In the genomic region with DNA sequence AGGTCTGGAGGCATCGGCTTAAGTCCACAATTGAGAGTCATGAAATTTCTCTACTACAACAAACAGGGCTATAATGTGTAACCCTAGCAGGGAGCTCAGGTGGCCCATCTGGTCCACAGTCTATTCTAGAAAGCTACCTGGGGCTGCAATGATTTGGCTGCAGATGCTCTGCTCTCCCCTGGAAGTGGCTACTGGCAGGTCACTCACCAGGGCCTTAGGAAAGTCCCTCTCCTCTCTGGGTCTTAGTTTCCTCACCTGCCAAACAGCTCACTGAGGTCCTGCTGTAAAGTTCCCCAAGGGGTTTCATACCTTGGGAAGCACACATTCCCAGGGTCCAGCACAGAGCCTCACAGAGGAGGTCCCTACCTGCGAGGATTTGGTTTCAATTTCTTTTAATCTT, we compare ENCODE assay signal across 23 cellular contexts. TPM values are rescaled to one million over a fixed set of nuclear protein-coding genes. Genes with fewer than 3 reads are reported as not detected.
A peak's percentile ranks its signal among the peaks of the same experiment; 100 is the strongest.
DNase-seq lines count a peak whose midpoint lies in the region; ATAC-seq and TF ChIP-seq lines count a peak whose summit lies in the region.
"Had no signal": no experiment of that assay in that cellular context is flagged by ENCODE, and none has a peak within 500 bp of the region (broad histone marks: within the 10 kb centered on the region; RNA-seq: fewer than 3 reads in every experiment).

No MANE protein-coding gene starts in this region.

- peaks cover 3% of the 10 kb centered on the region for H3K36me3 Mint-ChIP-seq in activated CD8-positive, alpha-beta memory T cell treated with anti-CD3 and anti-CD28 coated beads, Interleukin-2, amount 10 ng/mL, durations not matched to agents 7 days and 5 days
- H3K36me3 Mint-ChIP-seq in type B pancreatic cell (peaks cover 14% of the 10 kb centered on the region), endothelial cell (ENCODE audit: low read depth, unreplicated experiment) (peaks cover 15% of the 10 kb centered on the region)

- H3K4ac ChIP-seq in mesenchymal stem cell (ENCODE audit: low read depth in 1 of 2, low read length in 2 of 2): no peak overlapping the region

- H3K4me3 ChIP-seq in mesenchymal stem cell (ENCODE audit: insufficient read depth in 1 of 2, low read depth in 1 of 2, low read length in 2 of 2): peak overlapping the region in 1 of 2 experiments; percentile 88

- no peak overlapping the region for H2BK120ac ChIP-seq in mesenchymal stem cell (ENCODE audit: low read depth, low read length)

- H2BK12ac ChIP-seq in mesenchymal stem cell (ENCODE audit: low read length in 2 of 2): no peak overlapping the region

- H3K36me3 ChIP-seq in mesenchymal stem cell (ENCODE audit: control insufficient read depth in 1 of 2, insufficient read depth in 2 of 2, low read depth in 1 of 2, low read length in 2 of 2): peaks cover 10 to 37% of the 10 kb centered on the region in 2 experiments
- H3K36me3 ChIP-seq: transverse colon had no signal

- no peak overlapping the region for H3K18ac ChIP-seq in mesenchymal stem cell (ENCODE audit: low read depth in 1 of 2, low read length in 2 of 2)

- H2AFZ ChIP-seq in mesenchymal stem cell (ENCODE audit: low read depth, low read length): no peak overlapping the region

- H3K9me3 ChIP-seq in mesenchymal stem cell (ENCODE audit: control insufficient read depth, low read length): no peaks in the 10 kb centered on the region
- H3K9me3 ChIP-seq: transverse colon had no signal

- peak overlapping the region in 1 of 2 experiments; percentile 43 for H3K23ac ChIP-seq in mesenchymal stem cell (ENCODE audit: low read length in 2 of 2)

- H3K27ac Mint-ChIP-seq in activated CD8-positive, alpha-beta memory T cell treated with anti-CD3 and anti-CD28 coated beads, Interleukin-2, amount 10 ng/mL, durations not matched to agents 7 days and 5 days: peak overlapping the region; percentile 69
- peak overlapping the region; percentile 79 for H3K27ac Mint-ChIP-seq in type B pancreatic cell
- H3K27ac Mint-ChIP-seq in endothelial cell (ENCODE audit: unreplicated experiment): no peak overlapping the region
- H3K27ac Mint-ChIP-seq: activated B cell treated with CpG ODN at 0.5 μM for 24 hours had no signal

- H3K4me1 ChIP-seq in mesenchymal stem cell (ENCODE audit: control insufficient read depth, insufficient read depth, low read depth, low read length): peaks cover 16% of the 10 kb centered on the region

- no peak overlapping the region for H3K14ac ChIP-seq in mesenchymal stem cell (ENCODE audit: low read length in 2 of 2)

- H3K27me3 ChIP-seq in mesenchymal stem cell (ENCODE audit: control insufficient read depth in 1 of 2, insufficient read depth in 1 of 2, low read length in 2 of 2): peaks cover 20 to 23% of the 10 kb centered on the region in 2 experiments

- CTCF ChIA-PET in activated CD8-positive, alpha-beta memory T cell treated with anti-CD3 and anti-CD28 coated beads, Interleukin-2, amount 10 ng/mL, durations not matched to agents 7 days and 5 days (lab: Charles Lee): interaction anchor here (1.0 to 3.9 kb wide), 5 partner anchors 9 to 1170 kb away, joined by 3 to 19 read pairs (median 5); no protein-coding TSS in a partner anchor

- H3K4me1 Mint-ChIP-seq in activated CD8-positive, alpha-beta memory T cell treated with anti-CD3 and anti-CD28 coated beads, Interleukin-2, amount 10 ng/mL, durations not matched to agents 7 days and 5 days: peaks cover 47% of the 10 kb centered on the region
- peaks cover 23% of the 10 kb centered on the region for H3K4me1 Mint-ChIP-seq in type B pancreatic cell (ENCODE audit: unreplicated experiment)
- H3K4me1 Mint-ChIP-seq in endothelial cell (ENCODE audit: unreplicated experiment): peaks cover 37% of the 10 kb centered on the region

- H3K79me1 ChIP-seq in mesenchymal stem cell (replicated peaks; ENCODE audit: low read length, poor library complexity, severe bottlenecking): no peaks in the 10 kb centered on the region

- no peaks in the 10 kb centered on the region for H3K9me3 Mint-ChIP-seq in activated CD8-positive, alpha-beta memory T cell treated with anti-CD3 and anti-CD28 coated beads, Interleukin-2, amount 10 ng/mL, durations not matched to agents 7 days and 5 days (ENCODE audit: low read depth)
- H3K9me3 Mint-ChIP-seq in type B pancreatic cell: no peaks in the 10 kb centered on the region
- no peaks in the 10 kb centered on the region for H3K9me3 Mint-ChIP-seq in endothelial cell (ENCODE audit: unreplicated experiment)
- H3K9me3 Mint-ChIP-seq: activated B cell treated with CpG ODN at 0.5 μM for 24 hours had no signal

- no peak overlapping the region for H4K8ac ChIP-seq in mesenchymal stem cell (ENCODE audit: low read length)

- no peak for ATAC-seq in activated CD8-positive, alpha-beta memory T cell treated with anti-CD3 and anti-CD28 coated beads, Interleukin-2, amount 10 ng/mL, durations not matched to agents 7 days and 5 days
- ATAC-seq in HG03196 (IDR thresholded peaks at IDR 0.05; ENCODE audit: unreplicated experiment): no peak
- ATAC-seq in GM19351 (IDR thresholded peaks at IDR 0.05; ENCODE audit: unreplicated experiment): no peak

- H3K27me3 Mint-ChIP-seq in activated CD8-positive, alpha-beta memory T cell treated with anti-CD3 and anti-CD28 coated beads, Interleukin-2, amount 10 ng/mL, durations not matched to agents 7 days and 5 days: peaks cover 50% of the 10 kb centered on the region
- H3K27me3 Mint-ChIP-seq in type B pancreatic cell (peaks cover 56% of the 10 kb centered on the region), endothelial cell (ENCODE audit: unreplicated experiment) (peaks cover 21% of the 10 kb centered on the region)

- no peak for DNase-seq in activated CD8-positive, alpha-beta memory T cell treated with anti-CD3 and anti-CD28 coated beads, Interleukin-2, amount 10 ng/mL, durations not matched to agents 7 days and 5 days
- DNase-seq in activated CD8-positive, alpha-beta memory T cell treated with anti-CD3 and anti-CD28 coated beads, Interleukin-2, amount 50 U/mL, for 48 hours: no peak
- peak; percentile 7 for DNase-seq in mesenchymal stem cell
- DNase-seq in type B pancreatic cell (ENCODE audit: extremely low spot score, unreplicated experiment): no peak
- DNase-seq in endothelial cell (ENCODE audit: low spot score): no peak
- DNase-seq: activated B cell treated with CpG ODN at 0.5 μM for 24 hours; activated effector memory CD4-positive, alpha-beta T cell treated with anti-CD3 and anti-CD28 coated beads, Interleukin-2, amount 50 U/mL, for 16 hours; anterior cingulate cortex; GF-D8; midbrain; NCI-H2171; NCI-H774; small intestine; T-helper 1 cell; transverse colon had no signal

- H3K4me3 Mint-ChIP-seq in activated CD8-positive, alpha-beta memory T cell treated with anti-CD3 and anti-CD28 coated beads, Interleukin-2, amount 10 ng/mL, durations not matched to agents 7 days and 5 days: peak overlapping the region; percentile 55
- peak overlapping the region; percentile 90 for H3K4me3 Mint-ChIP-seq in type B pancreatic cell
- H3K4me3 Mint-ChIP-seq in endothelial cell (ENCODE audit: unreplicated experiment): no peak overlapping the region
- H3K4me3 Mint-ChIP-seq: activated B cell treated with CpG ODN at 0.5 μM for 24 hours had no signal

- TF ChIP-seq CTCF in VCaP (conservative IDR thresholded peaks at IDR 0.05): no peak
- no peak for TF ChIP-seq CTCF in type B pancreatic cell (conservative IDR thresholded peaks at IDR 0.05)
- no peak for TF ChIP-seq CTCF in endothelial cell (IDR thresholded peaks at IDR 0.05; ENCODE audit: unreplicated experiment)

- H2AK5ac ChIP-seq in mesenchymal stem cell (ENCODE audit: low read length, severe bottlenecking): no peak overlapping the region

- no peak overlapping the region for H4K91ac ChIP-seq in mesenchymal stem cell (ENCODE audit: low read length)

- H3K4me2 ChIP-seq in mesenchymal stem cell (ENCODE audit: low read length, poor library complexity, severe bottlenecking): no peak overlapping the region

- H3K27ac ChIP-seq in VCaP: peak overlapping the region; percentile 84; the same call in 1 of the 2 replicates
- H3K27ac ChIP-seq in mesenchymal stem cell (ENCODE audit: low read length, poor library complexity, severe bottlenecking): no peak overlapping the region
- H3K27ac ChIP-seq: KMS-11 had no signal

- WGBS in mesenchymal stem cell: 78% methylated on average over 2 of the region's 2 CpGs

- peak overlapping the region; percentile 76 for H3K9ac ChIP-seq in mesenchymal stem cell (ENCODE audit: low read length)
- H3K9ac ChIP-seq: KMS-11 had no signal

- H2BK5ac ChIP-seq in mesenchymal stem cell (ENCODE audit: low read depth, low read length, poor library complexity, severe bottlenecking): no peak overlapping the region

- no peak overlapping the region for H2BK15ac ChIP-seq in mesenchymal stem cell (ENCODE audit: low read depth, poor library complexity, severe bottlenecking)

RNA-seq across cellular contexts. Expression of gene IGFBP3, which starts 2.5 kb away (rescaled TPM):
- 10 to 100 TPM; 10.5 to 17.8 TPM for total RNA-seq in activated CD8-positive, alpha-beta memory T cell treated with anti-CD3 and anti-CD28 coated beads, Interleukin-2, amount 10 ng/mL, durations not matched to agents 7 days and 5 days
- 947 TPM for polyA plus RNA-seq in mesenchymal stem cell (2013, experiment 1 of 2)
- 926 TPM for polyA plus RNA-seq in mesenchymal stem cell (2013, experiment 2 of 2)
- total RNA-seq in type B pancreatic cell (ENCODE audit: low replicate concordance): 336 and 1,244 TPM in 2 replicates
- 125 TPM for total RNA-seq in endothelial cell (ENCODE audit: unreplicated experiment)
- total RNA-seq: activated B cell treated with CpG ODN at 0.5 μM for 24 hours had no signal

RNA-seq across cellular contexts. Expression of gene IGFBP1, which starts 30.3 kb away (rescaled TPM):
- total RNA-seq in activated CD8-positive, alpha-beta memory T cell treated with anti-CD3 and anti-CD28 coated beads, Interleukin-2, amount 10 ng/mL, durations not matched to agents 7 days and 5 days: not detected
- 0.33 TPM for polyA plus RNA-seq in mesenchymal stem cell (2013, experiment 1 of 2)
- 0.32 TPM for polyA plus RNA-seq in mesenchymal stem cell (2013, experiment 2 of 2)
- total RNA-seq in type B pancreatic cell (ENCODE audit: low replicate concordance): 0.75 and 3.1 TPM in 2 replicates
- total RNA-seq in endothelial cell (ENCODE audit: unreplicated experiment): 3.0 TPM
- total RNA-seq: activated B cell treated with CpG ODN at 0.5 μM for 24 hours, glomerular endothelial cell, H1, RPMI7951, transverse colon had no signal
- polyA plus RNA-seq: H1, small intestine had no signal

RNA-seq across cellular contexts. Expression of gene CCDC201, which starts 45.7 kb away (rescaled TPM):
- total RNA-seq in activated CD8-positive, alpha-beta memory T cell treated with anti-CD3 and anti-CD28 coated beads, Interleukin-2, amount 10 ng/mL, durations not matched to agents 7 days and 5 days: not detected
- polyA plus RNA-seq in mesenchymal stem cell (2013, experiment 1 of 2): not detected
- not detected for polyA plus RNA-seq in mesenchymal stem cell (2013, experiment 2 of 2)
- total RNA-seq in type B pancreatic cell (ENCODE audit: low replicate concordance): not detected in 2 replicates
- total RNA-seq in endothelial cell (ENCODE audit: unreplicated experiment): not detected
- total RNA-seq: activated B cell treated with CpG ODN at 0.5 μM for 24 hours, endothelial cell of umbilical vein, glomerular endothelial cell, H1, RPMI7951, transverse colon had no signal
- polyA plus RNA-seq: endothelial cell of umbilical vein, H1, small intestine had no signal
